27 cellular contexts compared by ENCODE assay signal in the genomic region with DNA sequence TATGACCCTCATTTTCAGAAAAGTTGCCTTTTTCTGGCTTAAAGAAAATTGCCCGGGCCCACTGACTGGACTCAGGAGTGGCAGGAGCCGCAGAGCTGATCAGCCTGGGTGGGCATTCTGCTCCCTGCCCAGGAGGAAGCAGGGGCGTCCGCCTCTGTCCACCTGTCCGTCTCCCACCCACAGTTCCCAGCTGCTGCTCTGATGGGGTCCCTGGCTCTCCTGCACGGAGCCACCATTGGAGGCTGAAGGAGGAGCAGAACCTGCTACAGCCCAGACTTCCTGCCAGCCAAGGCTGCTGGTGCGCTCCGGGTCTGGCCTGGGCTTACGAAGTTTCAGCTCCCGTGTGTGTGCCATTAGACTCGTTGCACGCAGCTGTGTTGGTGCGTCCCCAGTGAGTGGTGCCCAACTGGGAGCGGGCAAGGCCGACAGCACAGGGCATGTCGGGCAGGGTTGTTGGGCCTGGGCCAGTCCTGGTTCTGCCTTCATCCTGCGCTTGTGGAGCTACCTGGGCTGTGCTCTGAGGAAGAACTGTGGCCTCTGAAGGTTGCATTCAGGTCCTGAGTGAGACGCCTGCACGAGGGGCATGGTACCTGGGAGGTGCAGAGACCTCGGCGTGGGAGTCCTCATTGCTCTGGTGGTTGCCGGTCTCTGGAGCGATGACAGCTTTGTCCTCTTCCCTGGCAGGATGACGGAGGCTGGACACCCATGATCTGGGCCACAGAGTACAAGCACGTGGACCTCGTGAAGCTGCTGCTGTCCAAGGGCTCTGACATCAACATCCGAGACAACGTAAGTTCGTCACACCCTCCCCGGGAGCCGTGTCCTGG.
"Had no signal": no experiment of that assay in that cellular context is flagged by ENCODE, and none has a peak within 500 bp of the region (broad histone marks: within the 10 kb centered on the region; RNA-seq: fewer than 3 reads in every experiment).

No MANE protein-coding gene starts in this region.

- H3K27me3 Mint-ChIP-seq: activated naive CD4-positive, alpha-beta T cell treated with anti-CD3 and anti-CD28 coated beads, Interleukin-2, amount 10 ng/mL, durations not matched to agents 7 days and 5 days had no signal

- H3K4me3 ChIP-seq: left lung, lung, mucosa of descending colon, pancreas, psoas muscle, sigmoid colon, suprapubic skin, tibial artery had no signal

- H3K4me1 Mint-ChIP-seq: activated naive CD4-positive, alpha-beta T cell treated with anti-CD3 and anti-CD28 coated beads, Interleukin-2, amount 10 ng/mL, durations not matched to agents 7 days and 5 days; endodermal cell had no signal

- H3K27ac ChIP-seq: brain microvascular endothelial cell, left lung, neutrophil, pancreas, psoas muscle, sigmoid colon, suprapubic skin, tibial artery had no signal

- H3K4me1 ChIP-seq: left lung, psoas muscle, sigmoid colon, suprapubic skin, tibial artery had no signal

- H3K4me3 Mint-ChIP-seq: activated naive CD4-positive, alpha-beta T cell treated with anti-CD3 and anti-CD28 coated beads, Interleukin-2, amount 10 ng/mL, durations not matched to agents 7 days and 5 days; endodermal cell; nephron had no signal

- H3K9me3 Mint-ChIP-seq: activated naive CD4-positive, alpha-beta T cell treated with anti-CD3 and anti-CD28 coated beads, Interleukin-2, amount 10 ng/mL, durations not matched to agents 7 days and 5 days; nephron had no signal

- ATAC-seq: activated CD4-positive, CD25-positive, alpha-beta regulatory T cell treated with anti-CD3 and anti-CD28 coated beads, Interleukin-2, amount 50 U/mL, for 24 hours; esophagus mucosa; left lung; mucosa of descending colon; pancreas had no signal

- DNase-seq: activated CD4-positive, alpha-beta T cell treated with anti-CD3 and anti-CD28 coated beads for 48 hours; activated CD4-positive, alpha-beta T cell treated with anti-CD3 and anti-CD28 coated beads, Interleukin-2, amount 50 U/mL, for 48 hours; activated CD8-positive, alpha-beta memory T cell treated with anti-CD3 and anti-CD28 coated beads for 24 hours; activated effector memory CD4-positive, alpha-beta T cell treated with anti-CD3 and anti-CD28 coated beads, Interleukin-2, amount 50 U/mL, for 16 hours; activated naive CD4-positive, alpha-beta T cell treated with anti-CD3 and anti-CD28 coated beads, Interleukin-2, amount 10 ng/mL, durations not matched to agents 7 days and 5 days; amniotic stem cell; brain microvascular endothelial cell; endodermal cell; foreskin fibroblast; head of caudate nucleus; kidney glomerular epithelial cell; left lung; mucosa of descending colon; psoas muscle; sigmoid colon; small intestine; stimulated activated CD4-positive, alpha-beta T cell treated with anti-CD3 and anti-CD28 coated beads, Interleukin-4, amount 100 ng/mL, for 24 hours; stimulated activated naive CD4-positive, alpha-beta T cell; tibial artery had no signal

- FAIRE-seq: astrocyte, pancreas, small intestine had no signal

- H3K27ac Mint-ChIP-seq: activated naive CD4-positive, alpha-beta T cell treated with anti-CD3 and anti-CD28 coated beads, Interleukin-2, amount 10 ng/mL, durations not matched to agents 7 days and 5 days had no signal

- H3K27me3 ChIP-seq: brain microvascular endothelial cell, left lung, neutrophil, pancreas, sigmoid colon, suprapubic skin, tibial artery had no signal

- H3K9me3 ChIP-seq: left lung, mucosa of descending colon, neutrophil, pancreas, psoas muscle, sigmoid colon, suprapubic skin, tibial artery had no signal
